1 cellular context compared by ENCODE assay signal in genomic region chr10:90780488-90780887, GRCh38.
TF ChIP-seq lines count a peak whose summit lies in the region.

No MANE protein-coding gene starts in this region.

TF ChIP-seq in HepG2, 621 proteins besides CTCF, POLR2A, EP300 and RAD21 (continued from another document):
- no peak for TF ChIP-seq RNF219 (CRISPR knock-in tag; IDR thresholded peaks at IDR 0.05)
